Comparison of ENCODE assay signal across 8 cellular contexts in genomic region chr10:35335133-35335532, GRCh38. TPM values are rescaled to one million over a fixed set of nuclear protein-coding genes. Genes with fewer than 3 reads are reported as not detected.
A peak's percentile ranks its signal among the peaks of the same experiment; 100 is the strongest.
DNase-seq lines count a peak whose midpoint lies in the region; ATAC-seq lines count a peak whose summit lies in the region.

No MANE protein-coding gene starts in this region.

- H3K36me3 ChIP-seq in thymus (ENCODE audit: control insufficient read depth, insufficient read depth) = no peaks in the 10 kb centered on the region

- ATAC-seq in activated naive CD4-positive, alpha-beta T cell treated with anti-CD3 and anti-CD28 coated beads, Interleukin-2, amount 50 U/mL, for 72 hours = no peak
- no peak for ATAC-seq in HG03159 (IDR thresholded peaks at IDR 0.05; ENCODE audit: unreplicated experiment)

- H3K27me3 ChIP-seq in thymus (ENCODE audit: control insufficient read depth, insufficient read depth) = no peaks in the 10 kb centered on the region

- WGBS in thymus = 83% methylated on average over 7 of the region's 7 CpGs

- peak overlapping the region; percentile 91 for H3K27ac Mint-ChIP-seq in activated T-cell treated with anti-CD3 and anti-CD28 coated beads, Interleukin-2, amount 50 U/mL, for 24 hours
- peak overlapping the region; percentile 92 to 99 for H3K27ac Mint-ChIP-seq in activated naive CD4-positive, alpha-beta T cell treated with anti-CD3 and anti-CD28 coated beads, Interleukin-2, amount 50 U/mL, for 72 hours

- peaks cover 39% of the 10 kb centered on the region for H3K36me3 Mint-ChIP-seq in activated T-cell treated with anti-CD3 and anti-CD28 coated beads, Interleukin-2, amount 50 U/mL, for 24 hours (ENCODE audit: low read depth)
- H3K36me3 Mint-ChIP-seq in activated naive CD4-positive, alpha-beta T cell treated with anti-CD3 and anti-CD28 coated beads, Interleukin-2, amount 50 U/mL, for 72 hours = peaks cover 10 to 17% of the 10 kb centered on the region in 2 donors

- peaks cover 13% of the 10 kb centered on the region for H3K4me1 ChIP-seq in thymus (ENCODE audit: control insufficient read depth, insufficient read depth, low read length)

- no peak for DNase-seq in activated T-cell treated with anti-CD3 and anti-CD28 coated beads, Interleukin-2, amount 50 U/mL, for 24 hours
- DNase-seq in activated T-cell treated with anti-CD3 and anti-CD28 coated beads, Interleukin-2, amount 50 U/mL, for 1 hour = no peak
- DNase-seq in activated naive CD4-positive, alpha-beta T cell treated with anti-CD3 and anti-CD28 coated beads, Interleukin-2, amount 50 U/mL, for 72 hours (ENCODE audit: low spot score in 2 of 2) = no peak
- peak; percentile 43 for DNase-seq in kidney glomerular epithelial cell (lab: John Stamatoyannopoulos, UW)
- no peak for DNase-seq in NK-92 (lab: John Stamatoyannopoulos, UW; ENCODE audit: unreplicated experiment)
- no peak for DNase-seq in ecto neural progenitor cell (ENCODE audit: low spot score)

- H3K9me3 Mint-ChIP-seq in activated T-cell treated with anti-CD3 and anti-CD28 coated beads, Interleukin-2, amount 50 U/mL, for 24 hours = peaks cover 1% of the 10 kb centered on the region
- no peaks in the 10 kb centered on the region for H3K9me3 Mint-ChIP-seq in activated naive CD4-positive, alpha-beta T cell treated with anti-CD3 and anti-CD28 coated beads, Interleukin-2, amount 50 U/mL, for 72 hours

- H3K4me3 Mint-ChIP-seq in activated T-cell treated with anti-CD3 and anti-CD28 coated beads, Interleukin-2, amount 50 U/mL, for 24 hours = peak overlapping the region; percentile 90

- peaks cover 70% of the 10 kb centered on the region for H3K4me1 Mint-ChIP-seq in activated T-cell treated with anti-CD3 and anti-CD28 coated beads, Interleukin-2, amount 50 U/mL, for 24 hours (ENCODE audit: low read depth)

- peak overlapping the region; percentile 93 for H3K4me3 ChIP-seq in thymus (ENCODE audit: low read length)

- H3K27me3 Mint-ChIP-seq in activated T-cell treated with anti-CD3 and anti-CD28 coated beads, Interleukin-2, amount 50 U/mL, for 24 hours = no peaks in the 10 kb centered on the region

- H3K9me3 ChIP-seq in thymus (ENCODE audit: control insufficient read depth) = peaks cover 1% of the 10 kb centered on the region

- no peak overlapping the region for H3K27ac ChIP-seq in thymus (ENCODE audit: low read depth)

RNA-seq across cellular contexts. Expression of gene CCNY, which starts 1.2 kb away (rescaled TPM):
- 10 to 100 TPM; 31.4 to 44.2 TPM for total RNA-seq in activated naive CD4-positive, alpha-beta T cell treated with anti-CD3 and anti-CD28 coated beads, Interleukin-2, amount 50 U/mL, for 72 hours
- 34.9 TPM for polyA plus RNA-seq in thymus
